In the genomic region with DNA sequence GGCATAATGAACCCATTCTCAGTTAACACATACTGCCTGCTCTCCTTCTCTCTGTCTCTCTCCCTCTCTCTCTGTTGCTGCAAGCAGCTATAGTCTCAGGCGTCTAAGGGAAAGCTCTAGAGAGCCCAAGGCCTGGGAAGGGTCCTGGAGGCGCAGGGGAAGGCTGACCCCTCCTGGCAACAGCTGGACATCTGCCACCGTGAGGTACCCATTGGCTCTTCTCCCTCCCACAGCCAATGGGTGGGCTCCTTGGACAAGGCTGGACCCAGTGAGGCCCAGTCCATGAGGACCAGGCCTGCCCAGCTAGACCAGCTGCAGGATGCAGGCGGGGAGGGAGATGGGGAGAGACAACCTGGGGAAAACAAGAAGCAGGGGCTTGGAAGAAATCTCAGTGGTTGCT, we compare ENCODE assay signal across 26 cellular contexts.
A peak's percentile ranks its signal among the peaks of the same experiment; 100 is the strongest.
DNase-seq lines count a peak whose midpoint lies in the region; ATAC-seq, FAIRE-seq and TF ChIP-seq lines count a peak whose summit lies in the region.
"Had no signal": no experiment of that assay in that cellular context is flagged by ENCODE, and none has a peak within 500 bp of the region (broad histone marks: within the 10 kb centered on the region; RNA-seq: fewer than 3 reads in every experiment).

No MANE protein-coding gene starts in this region.

- no peak for TF ChIP-seq RAD21 in K562 (CRISPR knock-in tag; conservative IDR thresholded peaks at IDR 0.05 in 1 of 2, IDR thresholded peaks at IDR 0.05 in 1 of 2)

- H3K4me2 ChIP-seq in Loucy (ENCODE audit: low read depth, low read length, poor library complexity, severe bottlenecking) (no peak overlapping the region), K562 (ENCODE audit: insufficient read depth, low read length) (no peak overlapping the region)
- H3K4me2 ChIP-seq: hepatocyte had no signal

- H3K9me2 ChIP-seq in Loucy (replicated peaks; ENCODE audit: low read depth, low read length), result no peaks in the 10 kb centered on the region

- peak; percentile 42; the same call in 2 of the 3 replicates for ATAC-seq in K562
- no peak for ATAC-seq in left lobe of liver

- H3K4me3 Mint-ChIP-seq in HFFc6, result no peak overlapping the region
- H3K4me3 Mint-ChIP-seq: CD4-positive, CD25-positive, alpha-beta regulatory T cell had no signal

- CTCF ChIA-PET in K562 (lab: Yijun Ruan, JAX; ENCODE audit: low intra/inter-chr PET ratio), result no interaction called here

- FAIRE-seq in K562 (lab: Jason Lieb, UNC), result no peak
- FAIRE-seq in small intestine (lab: Jason Lieb, UNC), result no peak
- FAIRE-seq: kidney had no signal

- H3K4me3 ChIP-seq in Loucy (ENCODE audit: low read length, poor library complexity, severe bottlenecking) (no peak overlapping the region), K562 (no peak overlapping the region), Peyer's patch (no peak overlapping the region), small intestine (ENCODE audit: low read depth in 1 of 2, low read length in 2 of 2) (no peak overlapping the region)
- H3K4me3 ChIP-seq: breast epithelium, hepatocyte, ovary, thyroid gland had no signal

- in situ Hi-C loops in K562 (cut with MboI), result no loop called here

- H3K9me1 ChIP-seq in K562 (ENCODE audit: control insufficient read depth, insufficient read depth, low read length), result no peaks in the 10 kb centered on the region

- H3K36me3 Mint-ChIP-seq in HFFc6 (ENCODE audit: low read depth), result no peaks in the 10 kb centered on the region; the same call in 1 of the 2 replicates
- H3K36me3 Mint-ChIP-seq: CD4-positive, CD25-positive, alpha-beta regulatory T cell had no signal

- POLR2A ChIA-PET in K562 (lab: Yijun Ruan, JAX), result interaction anchor here (1.0 kb wide), 1 partner anchor 11 kb away, joined by 3 read pairs; no protein-coding TSS in a partner anchor

- no peak overlapping the region for H3K9ac ChIP-seq in Loucy (ENCODE audit: low read depth, low read length, poor library complexity, severe bottlenecking)
- no peak overlapping the region for H3K9ac ChIP-seq in K562 (ENCODE audit: insufficient read depth in 1 of 2, low read depth in 2 of 2, low read length in 2 of 2)

- no peak for TF ChIP-seq POLR2A in K562 (conservative IDR thresholded peaks at IDR 0.05)
- TF ChIP-seq POLR2A in Peyer's patch (IDR thresholded peaks at IDR 0.05), result no peak

- H4K20me1 ChIP-seq in Loucy (ENCODE audit: insufficient read depth, low read length, poor library complexity, severe bottlenecking), result no peaks in the 10 kb centered on the region
- H4K20me1 ChIP-seq in K562 (replicated peaks; ENCODE audit: control insufficient read depth, insufficient read depth, low read length), result no peaks in the 10 kb centered on the region

- no peaks in the 10 kb centered on the region for H3K79me2 ChIP-seq in Loucy (ENCODE audit: insufficient read depth, low read length)
- no peaks in the 10 kb centered on the region for H3K79me2 ChIP-seq in K562 (ENCODE audit: control insufficient read depth, insufficient read depth, low read length)
- H3K79me2 ChIP-seq: hepatocyte had no signal

- DNase-seq in COR-L47 (lab: John Stamatoyannopoulos, UW) (peak; percentile 30), K562 (ENCODE audit: extremely low read depth in 1 of 4, low spot score in 3 of 4) (no peak), left kidney (ENCODE audit: low read depth, low spot score) (peak; percentile 65), left lobe of liver (ENCODE audit: low spot score) (no peak), Peyer's patch (no peak), small intestine (no peak), HFFc6 (no peak)
- DNase-seq: activated CD4-positive, alpha-beta T cell treated with anti-CD3 and anti-CD28 coated beads, Interleukin-2, amount 50 U/mL, for 4 hours; activated gamma-delta T cell; CD4-positive, CD25-positive, alpha-beta regulatory T cell; cortex of kidney; DMS79 treated with DMSO at 0.1 percent for 48 hours; kidney; NCI-H2029 treated with DMSO at 0.1 percent for 48 hours; NCI-H510A treated with DMSO at 0.1 percent for 48 hours; ovary; SHP77 treated with DMSO at 0.1 percent for 48 hours; stimulated activated CD4-positive, alpha-beta T cell treated with anti-CD3 and anti-CD28 coated beads, Interleukin-1b, Interleukin-23, amount 100 ng/mL, for 48 hours; stimulated activated naive CD4-positive, alpha-beta T cell treated with Interleukin-2 at 50 U/mL for 16 hours; T-helper 1 cell; thyroid gland had no signal

- H3K4me1 Mint-ChIP-seq in HFFc6 (ENCODE audit: low read depth), result no peaks in the 10 kb centered on the region
- H3K4me1 Mint-ChIP-seq: CD4-positive, CD25-positive, alpha-beta regulatory T cell had no signal

- intact Hi-C loops in K562 (cut with micrococcal nuclease), result no loop called here

- peaks cover 7% of the 10 kb centered on the region for H3K4me1 ChIP-seq in Loucy (ENCODE audit: insufficient read depth, low read length, poor library complexity, severe bottlenecking)
- no peaks in the 10 kb centered on the region for H3K4me1 ChIP-seq in K562 (replicated peaks in 1 of 2; ENCODE audit: control insufficient read depth in 2 of 2, insufficient read depth in 2 of 2, low read length in 2 of 2)
- H3K4me1 ChIP-seq in Peyer's patch, result peaks cover 0 to 33% (median 0%) of the 10 kb centered on the region in 4 donors
- H3K4me1 ChIP-seq in small intestine (ENCODE audit: control insufficient read depth in 2 of 2, insufficient read depth in 1 of 2, low read depth in 1 of 2, low read length in 1 of 2), result peaks cover 0 to 15% of the 10 kb centered on the region in 2 donors
- H3K4me1 ChIP-seq: breast epithelium, thyroid gland had no signal

- H3F3A ChIP-seq in Loucy (ENCODE audit: low read depth), result no peaks in the 10 kb centered on the region

- H3K9me3 ChIP-seq in Loucy (ENCODE audit: insufficient read depth, low read depth, low read length) (no peaks in the 10 kb centered on the region), K562 (replicated peaks; ENCODE audit: control insufficient read depth, insufficient read depth, low read depth, low read length) (no peaks in the 10 kb centered on the region), Peyer's patch (no peaks in the 10 kb centered on the region), small intestine (ENCODE audit: control insufficient read depth, low read depth) (no peaks in the 10 kb centered on the region)
- H3K9me3 ChIP-seq: breast epithelium, ovary, thyroid gland had no signal

- H3K27me3 Mint-ChIP-seq in HFFc6 (ENCODE audit: insufficient read depth), result peaks cover 3% of the 10 kb centered on the region

- peaks cover 25% of the 10 kb centered on the region for H3K9me3 Mint-ChIP-seq in HFFc6

- TF ChIP-seq EP300 in K562 (IDR thresholded peaks at IDR 0.05; ENCODE audit: low read length), result no peak

- H3K36me3 ChIP-seq in Loucy (ENCODE audit: insufficient read depth, low read length), result no peaks in the 10 kb centered on the region
- H3K36me3 ChIP-seq in K562 (ENCODE audit: control insufficient read depth, insufficient read depth, low read length), result no peaks in the 10 kb centered on the region
- H3K36me3 ChIP-seq in Peyer's patch, result no peaks in the 10 kb centered on the region
- no peaks in the 10 kb centered on the region for H3K36me3 ChIP-seq in small intestine (ENCODE audit: control insufficient read depth in 2 of 2, insufficient read depth in 2 of 2, low read length in 2 of 2)
- H3K36me3 ChIP-seq: breast epithelium, ovary, thyroid gland had no signal

- H2AFZ ChIP-seq in Loucy (ENCODE audit: low read length), result no peak overlapping the region
- no peak overlapping the region for H2AFZ ChIP-seq in K562 (ENCODE audit: low read depth, low read length)
- H2AFZ ChIP-seq: hepatocyte had no signal

- H3K27ac ChIP-seq in K562 (ENCODE audit: extremely low read depth, low read depth, low read length) (no peak overlapping the region), Peyer's patch (no peak overlapping the region), small intestine (ENCODE audit: low read depth in 1 of 2, low read length in 1 of 2) (no peak overlapping the region)
- H3K27ac ChIP-seq: breast epithelium, hepatocyte, HL-60, ovary, thyroid gland, VCaP had no signal

- H3K27me3 ChIP-seq in Loucy (ENCODE audit: insufficient read depth, low read length, poor library complexity, severe bottlenecking), result no peaks in the 10 kb centered on the region
- peaks cover 0 to 17% of the 10 kb centered on the region in 2 experiments; a peak in 2 of 5 replicates for H3K27me3 ChIP-seq in K562 (ENCODE audit: control insufficient read depth in 2 of 2, insufficient read depth in 2 of 2, low read length in 2 of 2)
- no peaks in the 10 kb centered on the region for H3K27me3 ChIP-seq in Peyer's patch
- H3K27me3 ChIP-seq in small intestine (ENCODE audit: control insufficient read depth in 2 of 2, insufficient read depth in 2 of 2, low read length in 2 of 2), result no peaks in the 10 kb centered on the region
- H3K27me3 ChIP-seq: breast epithelium, hepatocyte, ovary, thyroid gland had no signal

- WGBS in K562 (ENCODE audit: insufficient coverage, low coverage, missing lambda C conversion rate), result 0% methylated on average over 4 of the region's 4 CpGs
- WGBS in small intestine, 3 donors, result 68 to 87% (median 83%) methylated on average over 4 of the region's 4 CpGs

- no peak overlapping the region for H3K27ac Mint-ChIP-seq in HFFc6
- H3K27ac Mint-ChIP-seq: CD4-positive, CD25-positive, alpha-beta regulatory T cell had no signal

- no TSS peak for BruUV-seq in K562 (replicated peaks; lab: Mats Ljungman, UMichigan)

- TF ChIP-seq CTCF in Loucy (conservative IDR thresholded peaks at IDR 0.05; ENCODE audit: low read length), result 0 out of 2 replicates have a peak, but pooled peaks have one; percentile 8
- TF ChIP-seq CTCF in K562 (IDR thresholded peaks at IDR 0.05 in 2 of 3, conservative IDR thresholded peaks at IDR 0.05 in 1 of 3; ENCODE audit: insufficient read depth in 2 of 3, low read depth in 1 of 3, low read length in 3 of 3), result no peak
- no peak for TF ChIP-seq CTCF in Peyer's patch (IDR thresholded peaks at IDR 0.05)
- TF ChIP-seq CTCF in HFFc6 (IDR thresholded peaks at IDR 0.05), result no peak

TF ChIP-seq in K562, 482 proteins besides CTCF, POLR2A, EP300 and RAD21 (continues in another document):
- no peak for TF ChIP-seq ARHGAP35 (IDR thresholded peaks at IDR 0.05; ENCODE audit: partially characterized antibody)
- TF ChIP-seq, protein P1, sequence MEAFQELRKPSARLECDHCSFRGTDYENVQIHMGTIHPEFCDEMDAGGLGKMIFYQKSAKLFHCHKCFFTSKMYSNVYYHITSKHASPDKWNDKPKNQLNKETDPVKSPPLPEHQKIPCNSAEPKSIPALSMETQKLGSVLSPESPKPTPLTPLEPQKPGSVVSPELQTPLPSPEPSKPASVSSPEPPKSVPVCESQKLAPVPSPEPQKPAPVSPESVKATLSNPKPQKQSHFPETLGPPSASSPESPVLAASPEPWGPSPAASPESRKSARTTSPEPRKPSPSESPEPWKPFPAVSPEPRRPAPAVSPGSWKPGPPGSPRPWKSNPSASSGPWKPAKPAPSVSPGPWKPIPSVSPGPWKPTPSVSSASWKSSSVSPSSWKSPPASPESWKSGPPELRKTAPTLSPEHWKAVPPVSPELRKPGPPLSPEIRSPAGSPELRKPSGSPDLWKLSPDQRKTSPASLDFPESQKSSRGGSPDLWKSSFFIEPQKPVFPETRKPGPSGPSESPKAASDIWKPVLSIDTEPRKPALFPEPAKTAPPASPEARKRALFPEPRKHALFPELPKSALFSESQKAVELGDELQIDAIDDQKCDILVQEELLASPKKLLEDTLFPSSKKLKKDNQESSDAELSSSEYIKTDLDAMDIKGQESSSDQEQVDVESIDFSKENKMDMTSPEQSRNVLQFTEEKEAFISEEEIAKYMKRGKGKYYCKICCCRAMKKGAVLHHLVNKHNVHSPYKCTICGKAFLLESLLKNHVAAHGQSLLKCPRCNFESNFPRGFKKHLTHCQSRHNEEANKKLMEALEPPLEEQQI (IDR thresholded peaks at IDR 0.05), result no peak

Comparison
In these comparisons a context has a peak if more than half of its experiments do, and no peak if none do; other contexts are left out.
1. DNase-seq: peak in COR-L47 (single experiment) and left kidney (single experiment); none in K562 (0 of 4), left lobe of liver (single experiment), Peyer's patch (0 of 3), small intestine (single experiment) and HFFc6 (single experiment).